18 cellular contexts compared by ENCODE assay signal in genomic region chr10:30187010-30187409, GRCh38.
A peak's percentile ranks its signal among the peaks of the same experiment; 100 is the strongest.
DNase-seq lines count a peak whose midpoint lies in the region; ATAC-seq and TF ChIP-seq lines count a peak whose summit lies in the region.
"Had no signal": no experiment of that assay in that cellular context is flagged by ENCODE, and none has a peak within 500 bp of the region (broad histone marks: within the 10 kb centered on the region; RNA-seq: fewer than 3 reads in every experiment).

No MANE protein-coding gene starts in this region.

- H2BK120ac ChIP-seq in IMR-90 (ENCODE audit: low read depth, low read length) = peak overlapping the region; percentile 92

- peak overlapping the region; percentile 73; the same call in 1 of the 2 replicates for H3K14ac ChIP-seq in IMR-90 (replicated peaks; ENCODE audit: low read depth, low read length)

- peak overlapping the region; percentile 72; the same call in 1 of the 2 replicates for H4K91ac ChIP-seq in IMR-90 (ENCODE audit: insufficient read depth, low read depth, low read length)

- peak overlapping the region; percentile 98 for H2AK5ac ChIP-seq in IMR-90 (ENCODE audit: low read depth, low read length)

- peaks cover 5% of the 10 kb centered on the region for H4K20me1 ChIP-seq in IMR-90 (ENCODE audit: insufficient read depth, low read length)

- no peak overlapping the region for H4K5ac ChIP-seq in IMR-90 (ENCODE audit: low read depth, low read length)

- peaks cover 0 to 9% of the 10 kb centered on the region in 2 experiments; a peak in 1 of 4 replicates for H3K79me1 ChIP-seq in IMR-90 (ENCODE audit: low read depth in 1 of 2, low read length in 2 of 2)

- POLR2A ChIA-PET in IMR-90 (lab: Charles Lee; ENCODE audit: unreplicated experiment) = no interaction called here

- H2BK5ac ChIP-seq in IMR-90 (ENCODE audit: low read depth, low read length, poor library complexity, severe bottlenecking) = peak overlapping the region; percentile 59

- H3K23ac ChIP-seq in IMR-90 (ENCODE audit: low read depth, low read length) = no peak overlapping the region

- H3K4me3 ChIP-seq in IMR-90 (ENCODE audit: insufficient read depth, low read depth, low read length) (no peak overlapping the region), breast epithelium (peak overlapping the region in 1 of 3 donors; percentile 33), lower lobe of right lung (peak overlapping the region; percentile 25), subcutaneous abdominal adipose tissue (ENCODE audit: low read depth in 1 of 5, low read length in 5 of 5) (peak overlapping the region in 4 of 5 donors; percentile 8 to 42 (median 38))
- H3K4me3 ChIP-seq: smooth muscle cell, tibial artery had no signal

- H3K4ac ChIP-seq in IMR-90 (ENCODE audit: low read depth, low read length) = peak overlapping the region; percentile 79

- H2AFZ ChIP-seq in IMR-90 (replicated peaks; ENCODE audit: low read length, poor library complexity) = no peak overlapping the region

- DNase-seq in IMR-90 (no peak), breast epithelium (ENCODE audit: low spot score in 2 of 2) (no peak), lower lobe of right lung (no peak), NCI-H526 (lab: John Stamatoyannopoulos, UW) (no peak), HT-29 (ENCODE audit: low spot score) (no peak)
- DNase-seq: activated CD4-positive, alpha-beta T cell treated with anti-CD3 and anti-CD28 coated beads, Interleukin-2, amount 50 U/mL, for 1 hour; activated naive CD4-positive, alpha-beta T cell treated with anti-CD3 and anti-CD28 coated beads for 36 hours; aorta; immature natural killer cell; KG1; NCI-H1092; NCI-H69; nucleus accumbens; tibial artery had no signal

- TF ChIP-seq CTCF in IMR-90 (conservative IDR thresholded peaks at IDR 0.05; ENCODE audit: low read depth, low read length) (no peak), breast epithelium (IDR thresholded peaks at IDR 0.05) (no peak), lower lobe of right lung (IDR thresholded peaks at IDR 0.05) (no peak)

- intact Hi-C loops in IMR-90 (cut with micrococcal nuclease) (loop anchor here (1.0 kb wide), 1 partner anchor 45 kb away; no protein-coding TSS in a partner anchor), breast epithelium (cut with DNase I; ENCODE audit: low total_unique reads) (no loop called here), lower lobe of right lung (cut with DNase I) (no loop called here)

- H3K9me1 ChIP-seq in IMR-90 (ENCODE audit: insufficient read depth, low read length) = peaks cover 39% of the 10 kb centered on the region

- no peak for TF ChIP-seq POLR2A in IMR-90 (IDR thresholded peaks at IDR 0.05; ENCODE audit: low read depth, low read length)
- no peak for TF ChIP-seq POLR2A in breast epithelium (IDR thresholded peaks at IDR 0.05)

- H3K27me3 ChIP-seq in IMR-90 (ENCODE audit: control insufficient read depth, insufficient read depth, low read length) (no peaks in the 10 kb centered on the region), breast epithelium (no peaks in the 10 kb centered on the region), lower lobe of right lung (ENCODE audit: low read depth) (no peaks in the 10 kb centered on the region), subcutaneous abdominal adipose tissue (ENCODE audit: control insufficient read depth in 5 of 5, insufficient read depth in 4 of 5, low read length in 5 of 5) (peaks cover 0 to under 1% (median 0%) of the 10 kb centered on the region in 5 donors)
- H3K27me3 ChIP-seq: tibial artery had no signal

- dilution Hi-C loops in IMR-90 (cut with HindIII; ENCODE audit: low sequenced_read_pairs, unreplicated experiment) = no loop called here

- H3K9ac ChIP-seq in IMR-90 (ENCODE audit: low read depth, low read length) = no peak overlapping the region
- peak overlapping the region in 2 of 5 donors; percentile 42 to 66 for H3K9ac ChIP-seq in subcutaneous abdominal adipose tissue (ENCODE audit: low read length in 5 of 5)

- H3K18ac ChIP-seq in IMR-90 (ENCODE audit: low read depth, low read length) = peak overlapping the region; percentile 50

- no CpG with 5 or more reads among the region's 5 CpGs for WGBS in IMR-90 (ENCODE audit: extremely low coverage in 2 of 2, insufficient read length in 1 of 2), 2 experiments

- no peak for TF ChIP-seq RAD21 in IMR-90 (IDR thresholded peaks at IDR 0.05; ENCODE audit: low read length)

- BruUV-seq in IMR-90 (replicated peaks; lab: Mats Ljungman, UMichigan) = no TSS peak

- H3K36me3 ChIP-seq in IMR-90 (ENCODE audit: control insufficient read depth, insufficient read depth, low read length) (no peaks in the 10 kb centered on the region), breast epithelium (no peaks in the 10 kb centered on the region), lower lobe of right lung (no peaks in the 10 kb centered on the region), subcutaneous abdominal adipose tissue (ENCODE audit: control insufficient read depth in 5 of 5, insufficient read depth in 5 of 5, low read length in 5 of 5) (no peaks in the 10 kb centered on the region)
- H3K36me3 ChIP-seq: tibial artery had no signal

- H3K27ac ChIP-seq in IMR-90 (ENCODE audit: insufficient read depth, low read length) = no peak overlapping the region
- peak overlapping the region; percentile 29 to 61 for H3K27ac ChIP-seq in breast epithelium
- peak overlapping the region; percentile 74 for H3K27ac ChIP-seq in lower lobe of right lung
- H3K27ac ChIP-seq in subcutaneous abdominal adipose tissue (ENCODE audit: low read depth, low read length) = peak overlapping the region; percentile 78
- H3K27ac ChIP-seq: HL-60 had no signal

- peaks cover 46% of the 10 kb centered on the region for H3K4me1 ChIP-seq in IMR-90 (ENCODE audit: control insufficient read depth, insufficient read depth, low read length)
- no peaks in the 10 kb centered on the region for H3K4me1 ChIP-seq in breast epithelium
- peaks cover 32% of the 10 kb centered on the region for H3K4me1 ChIP-seq in lower lobe of right lung
- H3K4me1 ChIP-seq in subcutaneous abdominal adipose tissue (ENCODE audit: control insufficient read depth in 5 of 5, insufficient read depth in 5 of 5, low read length in 5 of 5) = peaks cover 2 to 67% (median 16%) of the 10 kb centered on the region in 5 donors

- H2BK20ac ChIP-seq in IMR-90 (ENCODE audit: low read depth, low read length) = peak overlapping the region; percentile 89

- CTCF ChIA-PET in IMR-90 (lab: Yijun Ruan, JAX) = interaction anchor here (0.8 to 1.1 kb wide), 2 partner anchors 14 to 25 kb away, joined by 3 to 4 read pairs; no protein-coding TSS in a partner anchor

- no peak overlapping the region for H3K56ac ChIP-seq in IMR-90 (ENCODE audit: extremely low read depth, insufficient read depth, low read length)

- H4K8ac ChIP-seq in IMR-90 (ENCODE audit: low read depth in 2 of 2, low read length in 2 of 2) = peak overlapping the region in 1 of 2 experiments; percentile 46; a peak in 1 of 4 replicates

- ATAC-seq in IMR-90 (ENCODE audit: low read depth) (no peak), lower lobe of right lung (no peak), GM21737 (IDR thresholded peaks at IDR 0.05; ENCODE audit: unreplicated experiment) (no peak)

- in situ Hi-C loops in IMR-90 (cut with MboI; ENCODE audit: low sequenced_read_pairs) = no loop called here

- H2AK9ac ChIP-seq in IMR-90 (replicated peaks; ENCODE audit: low read depth, low read length, poor library complexity) = no peak overlapping the region

- no peak overlapping the region for H3K4me2 ChIP-seq in IMR-90 (ENCODE audit: low read depth, low read length)

- no peaks in the 10 kb centered on the region for H3K9me3 ChIP-seq in IMR-90 (ENCODE audit: control insufficient read depth, insufficient read depth, low read length)
- no peaks in the 10 kb centered on the region for H3K9me3 ChIP-seq in breast epithelium
- no peaks in the 10 kb centered on the region for H3K9me3 ChIP-seq in lower lobe of right lung
- no peaks in the 10 kb centered on the region for H3K9me3 ChIP-seq in subcutaneous abdominal adipose tissue (ENCODE audit: control insufficient read depth in 5 of 5, low read length in 5 of 5)
- H3K9me3 ChIP-seq: tibial artery had no signal

- peak overlapping the region; percentile 65; the same call in 2 of the 3 replicates for H2BK15ac ChIP-seq in IMR-90 (ENCODE audit: low read depth, low read length)

TF ChIP-seq in IMR-90, 13 proteins besides CTCF, POLR2A, EP300 and RAD21:
- TF ChIP-seq NFE2L2 (IDR thresholded peaks at IDR 0.05; ENCODE audit: low read depth, low read length) (no peak), MAFK (IDR thresholded peaks at IDR 0.05; ENCODE audit: low read depth, low read length) (no peak), RCOR1 (IDR thresholded peaks at IDR 0.05; ENCODE audit: insufficient replicate concordance, low read length) (no peak), BHLHE40 (IDR thresholded peaks at IDR 0.05; ENCODE audit: low read depth, low read length) (no peak), CHD1 (IDR thresholded peaks at IDR 0.05; ENCODE audit: low read depth, low read length) (no peak), ELK1 (IDR thresholded peaks at IDR 0.05; ENCODE audit: borderline replicate concordance, low read depth, low read length) (no peak), MXI1 (IDR thresholded peaks at IDR 0.05; ENCODE audit: borderline replicate concordance, low read depth, low read length) (no peak), SMC3 (IDR thresholded peaks at IDR 0.05; ENCODE audit: low read depth, low read length) (no peak), MAZ (IDR thresholded peaks at IDR 0.05; ENCODE audit: borderline replicate concordance, low read depth, low read length) (no peak)
